ENCODE assay signal across 8 cellular contexts in the genomic region with DNA sequence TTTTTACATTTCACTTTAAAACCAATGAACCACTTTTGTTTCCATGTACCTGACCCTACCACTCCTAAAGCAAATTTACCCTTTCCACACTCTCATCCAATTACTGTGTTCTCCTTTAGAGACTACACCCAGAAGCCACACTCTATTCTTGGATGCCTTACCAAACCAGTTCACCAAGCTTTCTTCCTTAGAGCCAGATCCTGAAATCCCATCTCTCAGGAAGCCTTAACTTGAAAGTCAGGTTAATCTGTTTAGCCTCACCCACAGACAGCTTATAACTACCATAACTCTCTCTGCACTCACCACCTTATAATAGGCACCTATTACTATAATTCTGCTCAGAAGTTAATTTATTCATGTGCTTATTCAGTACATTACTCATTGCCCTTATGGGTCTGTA. TPM values are rescaled to one million over a fixed set of nuclear protein-coding genes. Genes with fewer than 3 reads are reported as not detected.
DNase-seq lines count a peak whose midpoint lies in the region; ATAC-seq and TF ChIP-seq lines count a peak whose summit lies in the region.

No MANE protein-coding gene starts in this region.

- peaks cover 7% of the 10 kb centered on the region for H3K36me3 ChIP-seq in smooth muscle cell (ENCODE audit: low read depth)

- H3K27ac Mint-ChIP-seq in activated CD4-positive, alpha-beta memory T cell treated with anti-CD3 and anti-CD28 coated beads for 36 hours: peak overlapping the region; percentile 47
- H3K27ac Mint-ChIP-seq in activated CD4-positive, alpha-beta memory T cell treated with anti-CD3 and anti-CD28 coated beads, Interleukin-2, amount 10 ng/mL, durations not matched to agents 7 days and 5 days: no peak overlapping the region
- H3K27ac Mint-ChIP-seq in T-cell: peak overlapping the region; percentile 8 to 37

- H3K36me3 Mint-ChIP-seq in activated CD4-positive, alpha-beta memory T cell treated with anti-CD3 and anti-CD28 coated beads for 36 hours: peaks cover 59% of the 10 kb centered on the region
- H3K36me3 Mint-ChIP-seq in activated CD4-positive, alpha-beta memory T cell treated with anti-CD3 and anti-CD28 coated beads, Interleukin-2, amount 10 ng/mL, durations not matched to agents 7 days and 5 days (ENCODE audit: low read depth): peaks cover 81% of the 10 kb centered on the region
- peaks cover 38% of the 10 kb centered on the region for H3K36me3 Mint-ChIP-seq in T-cell

- H3K79me2 ChIP-seq in smooth muscle cell (ENCODE audit: low read depth): peaks cover 91% of the 10 kb centered on the region

- H3K9ac ChIP-seq in smooth muscle cell (ENCODE audit: low read depth): peak overlapping the region; percentile 49

- peaks cover 67% of the 10 kb centered on the region for H3K4me1 Mint-ChIP-seq in activated CD4-positive, alpha-beta memory T cell treated with anti-CD3 and anti-CD28 coated beads for 36 hours (ENCODE audit: low read depth)
- peaks cover 46% of the 10 kb centered on the region for H3K4me1 Mint-ChIP-seq in activated CD4-positive, alpha-beta memory T cell treated with anti-CD3 and anti-CD28 coated beads, Interleukin-2, amount 10 ng/mL, durations not matched to agents 7 days and 5 days
- peaks cover 66 to 74% (median 70%) of the 10 kb centered on the region in 3 donors for H3K4me1 Mint-ChIP-seq in T-cell

- no peaks in the 10 kb centered on the region for H3K9me3 Mint-ChIP-seq in activated CD4-positive, alpha-beta memory T cell treated with anti-CD3 and anti-CD28 coated beads for 36 hours
- H3K9me3 Mint-ChIP-seq in activated CD4-positive, alpha-beta memory T cell treated with anti-CD3 and anti-CD28 coated beads, Interleukin-2, amount 10 ng/mL, durations not matched to agents 7 days and 5 days: no peaks in the 10 kb centered on the region
- no peaks in the 10 kb centered on the region for H3K9me3 Mint-ChIP-seq in T-cell

- no peaks in the 10 kb centered on the region for H3K9me3 ChIP-seq in smooth muscle cell (replicated peaks; ENCODE audit: low read depth)

- intact Hi-C loops in activated CD4-positive, alpha-beta memory T cell treated with anti-CD3 and anti-CD28 coated beads for 36 hours (cut with micrococcal nuclease): no loop called here

- H3F3A ChIP-seq in smooth muscle cell (ENCODE audit: low read depth): peaks cover 26% of the 10 kb centered on the region

- peak overlapping the region; percentile 97 for H3K27ac ChIP-seq in smooth muscle cell (ENCODE audit: low read depth)

- H2AFZ ChIP-seq in smooth muscle cell (ENCODE audit: low read depth): no peak overlapping the region

- H3K4me3 ChIP-seq in fibroblast of the aortic adventitia (ENCODE audit: low read depth, low read length): peak overlapping the region; percentile 19
- peak overlapping the region; percentile 80 for H3K4me3 ChIP-seq in smooth muscle cell

- CTCF ChIA-PET in activated CD4-positive, alpha-beta memory T cell treated with anti-CD3 and anti-CD28 coated beads for 36 hours (lab: Charles Lee): interaction anchor here (0.6 to 1.1 kb wide), 4 partner anchors 18 to 111 kb away, joined by 4 read pairs; no protein-coding TSS in a partner anchor
- CTCF ChIA-PET in activated CD4-positive, alpha-beta memory T cell treated with anti-CD3 and anti-CD28 coated beads, Interleukin-2, amount 10 ng/mL, durations not matched to agents 7 days and 5 days (lab: Charles Lee): interaction anchor here (0.7 to 1.4 kb wide), 2 partner anchors 10 to 16 kb away, joined by 3 to 4 read pairs; no protein-coding TSS in a partner anchor
- CTCF ChIA-PET in T-cell (lab: Charles Lee): interaction anchor here (0.5 to 1.0 kb wide), 4 partner anchors 16 to 57 kb away, joined by 3 to 4 read pairs (median 3); no protein-coding TSS in a partner anchor

- DNase-seq in activated CD4-positive, alpha-beta memory T cell treated with anti-CD3 and anti-CD28 coated beads for 36 hours: no peak
- DNase-seq in activated CD4-positive, alpha-beta memory T cell treated with anti-CD3 and anti-CD28 coated beads, Interleukin-2, amount 10 ng/mL, durations not matched to agents 7 days and 5 days: no peak
- DNase-seq in T-cell (no peak), fibroblast of the aortic adventitia (ENCODE audit: low read depth) (no peak), smooth muscle cell (lab: John Stamatoyannopoulos, UW; ENCODE audit: unreplicated experiment) (no peak), SKM-1 treated with dmso at 0.1 percent for 144 hours (lab: John Stamatoyannopoulos, UW; ENCODE audit: unreplicated experiment) (no peak), NAMALWA (ENCODE audit: low spot score) (no peak)

- H3K4me1 ChIP-seq in smooth muscle cell (ENCODE audit: low read depth): peaks cover 61% of the 10 kb centered on the region

- H3K4me2 ChIP-seq in smooth muscle cell: peak overlapping the region; percentile 100

- peak overlapping the region; percentile 43 for H3K4me3 Mint-ChIP-seq in activated CD4-positive, alpha-beta memory T cell treated with anti-CD3 and anti-CD28 coated beads for 36 hours
- H3K4me3 Mint-ChIP-seq in activated CD4-positive, alpha-beta memory T cell treated with anti-CD3 and anti-CD28 coated beads, Interleukin-2, amount 10 ng/mL, durations not matched to agents 7 days and 5 days: no peak overlapping the region
- peak overlapping the region; percentile 28 to 95 (median 45) for H3K4me3 Mint-ChIP-seq in T-cell

- TF ChIP-seq CTCF in fibroblast of the aortic adventitia (IDR thresholded peaks at IDR 0.05; ENCODE audit: insufficient read depth, low read length) (no peak), smooth muscle cell (IDR thresholded peaks at IDR 0.05; ENCODE audit: borderline replicate concordance, insufficient read depth, poor library complexity, severe bottlenecking) (no peak)

- POLR2A ChIA-PET in activated CD4-positive, alpha-beta memory T cell treated with anti-CD3 and anti-CD28 coated beads for 36 hours (lab: Charles Lee): no interaction called here
- POLR2A ChIA-PET in activated CD4-positive, alpha-beta memory T cell treated with anti-CD3 and anti-CD28 coated beads, Interleukin-2, amount 10 ng/mL, durations not matched to agents 7 days and 5 days (lab: Charles Lee): interaction anchor here (0.8 to 1.5 kb wide), 3 partner anchors 11 to 201 kb away, joined by 3 to 5 read pairs (median 3); a partner anchor contains a TSS
- POLR2A ChIA-PET in T-cell (lab: Charles Lee): interaction anchor here in 1 of 2 donors (0.5 kb wide), 1 partner anchor 13 kb away, joined by 7 read pairs; no protein-coding TSS in a partner anchor

- no peak for ATAC-seq in T-cell (replicated peaks in 1 of 4)
- ATAC-seq in HG02763 (IDR thresholded peaks at IDR 0.05; ENCODE audit: unreplicated experiment): no peak

- no peaks in the 10 kb centered on the region for H3K27me3 ChIP-seq in smooth muscle cell (ENCODE audit: low read depth)

- no peaks in the 10 kb centered on the region for H3K27me3 Mint-ChIP-seq in activated CD4-positive, alpha-beta memory T cell treated with anti-CD3 and anti-CD28 coated beads for 36 hours
- H3K27me3 Mint-ChIP-seq in activated CD4-positive, alpha-beta memory T cell treated with anti-CD3 and anti-CD28 coated beads, Interleukin-2, amount 10 ng/mL, durations not matched to agents 7 days and 5 days: no peaks in the 10 kb centered on the region
- no peaks in the 10 kb centered on the region for H3K27me3 Mint-ChIP-seq in T-cell

- peaks cover 83% of the 10 kb centered on the region for H4K20me1 ChIP-seq in smooth muscle cell (ENCODE audit: low read depth)

RNA-seq across cellular contexts. Expression of a gene that starts 4.3 kb away (rescaled TPM):
- total RNA-seq in activated CD4-positive, alpha-beta memory T cell treated with anti-CD3 and anti-CD28 coated beads for 36 hours: 100 to 1,000 TPM; 165 to 170 TPM
- total RNA-seq in activated CD4-positive, alpha-beta memory T cell treated with anti-CD3 and anti-CD28 coated beads, Interleukin-2, amount 10 ng/mL, durations not matched to agents 7 days and 5 days: 100 to 1,000 TPM; 194 to 203 TPM
- total RNA-seq in T-cell: 100 to 1,000 TPM; 161 to 193 (median 178) TPM
- total RNA-seq in fibroblast of the aortic adventitia (ENCODE audit: low replicate concordance): 187 and 394 TPM in 2 replicates
- total RNA-seq in smooth muscle cell: 294 and 354 TPM in 2 replicates
- polyA plus RNA-seq in smooth muscle cell: 129 and 151 TPM in 2 replicates

RNA-seq across cellular contexts. Expression of a gene that starts 34.3 kb away (rescaled TPM):
- under 1 TPM; 0.69 to 0.77 TPM for total RNA-seq in activated CD4-positive, alpha-beta memory T cell treated with anti-CD3 and anti-CD28 coated beads for 36 hours
- total RNA-seq in activated CD4-positive, alpha-beta memory T cell treated with anti-CD3 and anti-CD28 coated beads, Interleukin-2, amount 10 ng/mL, durations not matched to agents 7 days and 5 days: 1 to 10 TPM in 1 of 2 experiments, under 1 TPM in 1; 0.88 to 1.1 TPM
- 1 to 10 TPM in 1 of 5 donors, under 1 TPM in 3, not detected in 1; 0.07 to 1.0 (median 0.59) TPM for total RNA-seq in T-cell
- 2.6 and 2.7 TPM in 2 replicates for total RNA-seq in fibroblast of the aortic adventitia (ENCODE audit: low replicate concordance)
- total RNA-seq in smooth muscle cell: 1.4 and 2.3 TPM in 2 replicates
- 0.70 and 2.0 TPM in 2 replicates for polyA plus RNA-seq in smooth muscle cell
